In genomic region chr4:143347495-143347894, GRCh38 we compare ENCODE assay signal across 1 cellular context.
TF ChIP-seq lines count a peak whose summit lies in the region.

No MANE protein-coding gene starts in this region.

TF ChIP-seq in K562, 482 proteins besides CTCF, POLR2A, EP300 and RAD21 (continued from another document):
- TF ChIP-seq, protein P1, sequence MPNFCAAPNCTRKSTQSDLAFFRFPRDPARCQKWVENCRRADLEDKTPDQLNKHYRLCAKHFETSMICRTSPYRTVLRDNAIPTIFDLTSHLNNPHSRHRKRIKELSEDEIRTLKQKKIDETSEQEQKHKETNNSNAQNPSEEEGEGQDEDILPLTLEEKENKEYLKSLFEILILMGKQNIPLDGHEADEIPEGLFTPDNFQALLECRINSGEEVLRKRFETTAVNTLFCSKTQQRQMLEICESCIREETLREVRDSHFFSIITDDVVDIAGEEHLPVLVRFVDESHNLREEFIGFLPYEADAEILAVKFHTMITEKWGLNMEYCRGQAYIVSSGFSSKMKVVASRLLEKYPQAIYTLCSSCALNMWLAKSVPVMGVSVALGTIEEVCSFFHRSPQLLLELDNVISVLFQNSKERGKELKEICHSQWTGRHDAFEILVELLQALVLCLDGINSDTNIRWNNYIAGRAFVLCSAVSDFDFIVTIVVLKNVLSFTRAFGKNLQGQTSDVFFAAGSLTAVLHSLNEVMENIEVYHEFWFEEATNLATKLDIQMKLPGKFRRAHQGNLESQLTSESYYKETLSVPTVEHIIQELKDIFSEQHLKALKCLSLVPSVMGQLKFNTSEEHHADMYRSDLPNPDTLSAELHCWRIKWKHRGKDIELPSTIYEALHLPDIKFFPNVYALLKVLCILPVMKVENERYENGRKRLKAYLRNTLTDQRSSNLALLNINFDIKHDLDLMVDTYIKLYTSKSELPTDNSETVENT (CRISPR knock-in tag; IDR thresholded peaks at IDR 0.05) = no peak
- no peak for TF ChIP-seq ESRRA (IDR thresholded peaks at IDR 0.05; ENCODE audit: borderline replicate concordance, low read depth)
- TF ChIP-seq SPI1 (IDR thresholded peaks at IDR 0.05; ENCODE audit: borderline replicate concordance, low read depth, low read length) = no peak
TF ChIP-seq in K562: peak in this region for 0.
